In genomic region chrX:45515262-45516215, GRCh38 we compare ENCODE assay signal across 1 cellular context.
TF ChIP-seq lines count a peak whose summit lies in the region.

No MANE protein-coding gene starts in this region.

TF ChIP-seq in HepG2, 621 proteins besides CTCF, POLR2A, EP300 and RAD21 (continued from another document and continues in another):
- TF ChIP-seq CREB3 (CRISPR knock-in tag; IDR thresholded peaks at IDR 0.05) (no peak), ZNF790 (CRISPR knock-in tag; IDR thresholded peaks at IDR 0.05; ENCODE audit: borderline replicate concordance) (no peak), ZSCAN29 (CRISPR knock-in tag; conservative IDR thresholded peaks at IDR 0.05) (no peak), SOX6 (IDR thresholded peaks at IDR 0.05) (no peak), SOX6 (CRISPR knock-in tag; IDR thresholded peaks at IDR 0.05) (peak; percentile 38; the same call in 1 of the 2 replicates), FOXA1 (IDR thresholded peaks at IDR 0.05) (no peak), FOXA1 (CRISPR knock-in tag; IDR thresholded peaks at IDR 0.05) (peak; percentile 64; the same call in 1 of the 2 replicates), ZNF841 (CRISPR knock-in tag; IDR thresholded peaks at IDR 0.05; ENCODE audit: borderline replicate concordance) (no peak), NCOR1 (IDR thresholded peaks at IDR 0.05; ENCODE audit: borderline replicate concordance, low read length) (no peak), ZNF850 (CRISPR knock-in tag; conservative IDR thresholded peaks at IDR 0.05) (no peak), ZFYVE20 (CRISPR knock-in tag; IDR thresholded peaks at IDR 0.05; ENCODE audit: borderline replicate concordance, low read depth) (no peak), ZNF709 (CRISPR knock-in tag; IDR thresholded peaks at IDR 0.05) (no peak), GATAD1 (CRISPR knock-in tag; IDR thresholded peaks at IDR 0.05) (no peak), ZNF33A (CRISPR knock-in tag; IDR thresholded peaks at IDR 0.05; ENCODE audit: borderline replicate concordance) (no peak), ZMYM3 (CRISPR knock-in tag; IDR thresholded peaks at IDR 0.05) (no peak), SOX13 (IDR thresholded peaks at IDR 0.05) (no peak), SOX13 (CRISPR knock-in tag; conservative IDR thresholded peaks at IDR 0.05 in 1 of 2, IDR thresholded peaks at IDR 0.05 in 1 of 2) (0 out of 4 replicates have a peak, but pooled peaks of 1 of the 2 experiments have one; percentile 20), SRF (IDR thresholded peaks at IDR 0.05; ENCODE audit: low read depth, low read length) (no peak), PTBP1 (IDR thresholded peaks at IDR 0.05; ENCODE audit: low read depth, low read length, poor library complexity, severe bottlenecking) (no peak), ZNF724P (CRISPR knock-in tag; IDR thresholded peaks at IDR 0.05; ENCODE audit: borderline replicate concordance) (no peak), SMC3 (IDR thresholded peaks at IDR 0.05; ENCODE audit: low read length) (peak; percentile 51), NCOA2 (CRISPR knock-in tag; IDR thresholded peaks at IDR 0.05) (peak; percentile 21; the same call in 1 of the 2 replicates), ZNF343 (CRISPR knock-in tag; IDR thresholded peaks at IDR 0.05) (no peak), ZNF44 (CRISPR knock-in tag; IDR thresholded peaks at IDR 0.05) (no peak), ZIK1 (CRISPR knock-in tag; IDR thresholded peaks at IDR 0.05; ENCODE audit: borderline replicate concordance, low read depth) (no peak), TAF1 (CRISPR knock-in tag; IDR thresholded peaks at IDR 0.05) (no peak), ZBTB1 (CRISPR knock-in tag; IDR thresholded peaks at IDR 0.05; ENCODE audit: borderline replicate concordance) (no peak), NFIB (CRISPR knock-in tag; IDR thresholded peaks at IDR 0.05; ENCODE audit: borderline replicate concordance) (no peak), MAZ (IDR thresholded peaks at IDR 0.05; ENCODE audit: borderline replicate concordance, low read depth, low read length) (no peak), MAZ (CRISPR knock-in tag; IDR thresholded peaks at IDR 0.05; ENCODE audit: low read depth) (no peak), SNAPC4 (CRISPR knock-in tag; IDR thresholded peaks at IDR 0.05) (peak; percentile 99), NKX3-1 (CRISPR knock-in tag; IDR thresholded peaks at IDR 0.05) (no peak), FOXA3 (CRISPR knock-in tag; IDR thresholded peaks at IDR 0.05) (peak; percentile 83), IKZF4 (CRISPR knock-in tag; IDR thresholded peaks at IDR 0.05; ENCODE audit: borderline replicate concordance, low read depth, not compliant biosample characterization) (no peak), KDM4B (CRISPR knock-in tag; IDR thresholded peaks at IDR 0.05) (no peak)
- TF ChIP-seq, protein P1, sequence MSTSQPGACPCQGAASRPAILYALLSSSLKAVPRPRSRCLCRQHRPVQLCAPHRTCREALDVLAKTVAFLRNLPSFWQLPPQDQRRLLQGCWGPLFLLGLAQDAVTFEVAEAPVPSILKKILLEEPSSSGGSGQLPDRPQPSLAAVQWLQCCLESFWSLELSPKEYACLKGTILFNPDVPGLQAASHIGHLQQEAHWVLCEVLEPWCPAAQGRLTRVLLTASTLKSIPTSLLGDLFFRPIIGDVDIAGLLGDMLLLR (CRISPR knock-in tag; IDR thresholded peaks at IDR 0.05) = no peak
- TF ChIP-seq, protein P2, sequence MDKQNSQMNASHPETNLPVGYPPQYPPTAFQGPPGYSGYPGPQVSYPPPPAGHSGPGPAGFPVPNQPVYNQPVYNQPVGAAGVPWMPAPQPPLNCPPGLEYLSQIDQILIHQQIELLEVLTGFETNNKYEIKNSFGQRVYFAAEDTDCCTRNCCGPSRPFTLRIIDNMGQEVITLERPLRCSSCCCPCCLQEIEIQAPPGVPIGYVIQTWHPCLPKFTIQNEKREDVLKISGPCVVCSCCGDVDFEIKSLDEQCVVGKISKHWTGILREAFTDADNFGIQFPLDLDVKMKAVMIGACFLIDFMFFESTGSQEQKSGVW (CRISPR knock-in tag; IDR thresholded peaks at IDR 0.05; ENCODE audit: borderline replicate concordance) = no peak
- TF ChIP-seq, protein P3, sequence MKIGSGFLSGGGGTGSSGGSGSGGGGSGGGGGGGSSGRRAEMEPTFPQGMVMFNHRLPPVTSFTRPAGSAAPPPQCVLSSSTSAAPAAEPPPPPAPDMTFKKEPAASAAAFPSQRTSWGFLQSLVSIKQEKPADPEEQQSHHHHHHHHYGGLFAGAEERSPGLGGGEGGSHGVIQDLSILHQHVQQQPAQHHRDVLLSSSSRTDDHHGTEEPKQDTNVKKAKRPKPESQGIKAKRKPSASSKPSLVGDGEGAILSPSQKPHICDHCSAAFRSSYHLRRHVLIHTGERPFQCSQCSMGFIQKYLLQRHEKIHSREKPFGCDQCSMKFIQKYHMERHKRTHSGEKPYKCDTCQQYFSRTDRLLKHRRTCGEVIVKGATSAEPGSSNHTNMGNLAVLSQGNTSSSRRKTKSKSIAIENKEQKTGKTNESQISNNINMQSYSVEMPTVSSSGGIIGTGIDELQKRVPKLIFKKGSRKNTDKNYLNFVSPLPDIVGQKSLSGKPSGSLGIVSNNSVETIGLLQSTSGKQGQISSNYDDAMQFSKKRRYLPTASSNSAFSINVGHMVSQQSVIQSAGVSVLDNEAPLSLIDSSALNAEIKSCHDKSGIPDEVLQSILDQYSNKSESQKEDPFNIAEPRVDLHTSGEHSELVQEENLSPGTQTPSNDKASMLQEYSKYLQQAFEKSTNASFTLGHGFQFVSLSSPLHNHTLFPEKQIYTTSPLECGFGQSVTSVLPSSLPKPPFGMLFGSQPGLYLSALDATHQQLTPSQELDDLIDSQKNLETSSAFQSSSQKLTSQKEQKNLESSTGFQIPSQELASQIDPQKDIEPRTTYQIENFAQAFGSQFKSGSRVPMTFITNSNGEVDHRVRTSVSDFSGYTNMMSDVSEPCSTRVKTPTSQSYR (CRISPR knock-in tag; IDR thresholded peaks at IDR 0.05; ENCODE audit: borderline replicate concordance) = no peak
- TF ChIP-seq, protein P4, sequence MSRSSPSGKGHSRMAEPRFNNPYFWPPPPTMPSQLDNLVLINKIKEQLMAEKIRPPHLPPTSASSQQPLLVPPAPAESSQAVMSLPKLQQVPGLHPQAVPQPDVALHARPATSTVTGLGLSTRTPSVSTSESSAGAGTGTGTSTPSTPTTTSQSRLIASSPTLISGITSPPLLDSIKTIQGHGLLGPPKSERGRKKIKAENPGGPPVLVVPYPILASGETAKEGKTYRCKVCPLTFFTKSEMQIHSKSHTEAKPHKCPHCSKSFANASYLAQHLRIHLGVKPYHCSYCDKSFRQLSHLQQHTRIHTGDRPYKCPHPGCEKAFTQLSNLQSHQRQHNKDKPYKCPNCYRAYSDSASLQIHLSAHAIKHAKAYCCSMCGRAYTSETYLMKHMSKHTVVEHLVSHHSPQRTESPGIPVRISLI (CRISPR knock-in tag; IDR thresholded peaks at IDR 0.05; ENCODE audit: borderline replicate concordance) = peak; percentile 63; the same call in 1 of the 2 replicates
- TF ChIP-seq, protein P5, sequence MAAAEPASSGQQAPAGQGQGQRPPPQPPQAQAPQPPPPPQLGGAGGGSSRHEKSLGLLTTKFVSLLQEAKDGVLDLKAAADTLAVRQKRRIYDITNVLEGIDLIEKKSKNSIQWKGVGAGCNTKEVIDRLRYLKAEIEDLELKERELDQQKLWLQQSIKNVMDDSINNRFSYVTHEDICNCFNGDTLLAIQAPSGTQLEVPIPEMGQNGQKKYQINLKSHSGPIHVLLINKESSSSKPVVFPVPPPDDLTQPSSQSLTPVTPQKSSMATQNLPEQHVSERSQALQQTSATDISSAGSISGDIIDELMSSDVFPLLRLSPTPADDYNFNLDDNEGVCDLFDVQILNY (CRISPR knock-in tag; conservative IDR thresholded peaks at IDR 0.05) = no peak
- TF ChIP-seq, protein P6, sequence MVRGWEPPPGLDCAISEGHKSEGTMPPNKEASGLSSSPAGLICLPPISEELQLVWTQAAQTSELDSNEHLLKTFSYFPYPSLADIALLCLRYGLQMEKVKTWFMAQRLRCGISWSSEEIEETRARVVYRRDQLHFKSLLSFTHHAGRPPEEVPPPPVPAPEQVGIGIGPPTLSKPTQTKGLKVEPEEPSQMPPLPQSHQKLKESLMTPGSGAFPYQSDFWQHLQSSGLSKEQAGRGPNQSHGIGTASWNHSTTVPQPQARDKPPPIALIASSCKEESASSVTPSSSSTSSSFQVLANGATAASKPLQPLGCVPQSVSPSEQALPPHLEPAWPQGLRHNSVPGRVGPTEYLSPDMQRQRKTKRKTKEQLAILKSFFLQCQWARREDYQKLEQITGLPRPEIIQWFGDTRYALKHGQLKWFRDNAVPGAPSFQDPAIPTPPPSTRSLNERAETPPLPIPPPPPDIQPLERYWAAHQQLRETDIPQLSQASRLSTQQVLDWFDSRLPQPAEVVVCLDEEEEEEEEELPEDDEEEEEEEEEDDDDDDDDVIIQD (CRISPR knock-in tag; IDR thresholded peaks at IDR 0.05; ENCODE audit: low read depth) = peak; percentile 75; the same call in 1 of the 2 replicates
- TF ChIP-seq, protein P7, sequence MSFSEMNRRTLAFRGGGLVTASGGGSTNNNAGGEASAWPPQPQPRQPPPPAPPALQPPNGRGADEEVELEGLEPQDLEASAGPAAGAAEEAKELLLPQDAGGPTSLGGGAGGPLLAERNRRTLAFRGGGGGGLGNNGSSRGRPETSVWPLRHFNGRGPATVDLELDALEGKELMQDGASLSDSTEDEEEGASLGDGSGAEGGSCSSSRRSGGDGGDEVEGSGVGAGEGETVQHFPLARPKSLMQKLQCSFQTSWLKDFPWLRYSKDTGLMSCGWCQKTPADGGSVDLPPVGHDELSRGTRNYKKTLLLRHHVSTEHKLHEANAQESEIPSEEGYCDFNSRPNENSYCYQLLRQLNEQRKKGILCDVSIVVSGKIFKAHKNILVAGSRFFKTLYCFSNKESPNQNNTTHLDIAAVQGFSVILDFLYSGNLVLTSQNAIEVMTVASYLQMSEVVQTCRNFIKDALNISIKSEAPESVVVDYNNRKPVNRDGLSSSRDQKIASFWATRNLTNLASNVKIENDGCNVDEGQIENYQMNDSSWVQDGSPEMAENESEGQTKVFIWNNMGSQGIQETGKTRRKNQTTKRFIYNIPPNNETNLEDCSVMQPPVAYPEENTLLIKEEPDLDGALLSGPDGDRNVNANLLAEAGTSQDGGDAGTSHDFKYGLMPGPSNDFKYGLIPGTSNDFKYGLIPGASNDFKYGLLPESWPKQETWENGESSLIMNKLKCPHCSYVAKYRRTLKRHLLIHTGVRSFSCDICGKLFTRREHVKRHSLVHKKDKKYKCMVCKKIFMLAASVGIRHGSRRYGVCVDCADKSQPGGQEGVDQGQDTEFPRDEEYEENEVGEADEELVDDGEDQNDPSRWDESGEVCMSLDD (CRISPR knock-in tag; IDR thresholded peaks at IDR 0.05; ENCODE audit: borderline replicate concordance) = no peak
- TF ChIP-seq, protein P8, sequence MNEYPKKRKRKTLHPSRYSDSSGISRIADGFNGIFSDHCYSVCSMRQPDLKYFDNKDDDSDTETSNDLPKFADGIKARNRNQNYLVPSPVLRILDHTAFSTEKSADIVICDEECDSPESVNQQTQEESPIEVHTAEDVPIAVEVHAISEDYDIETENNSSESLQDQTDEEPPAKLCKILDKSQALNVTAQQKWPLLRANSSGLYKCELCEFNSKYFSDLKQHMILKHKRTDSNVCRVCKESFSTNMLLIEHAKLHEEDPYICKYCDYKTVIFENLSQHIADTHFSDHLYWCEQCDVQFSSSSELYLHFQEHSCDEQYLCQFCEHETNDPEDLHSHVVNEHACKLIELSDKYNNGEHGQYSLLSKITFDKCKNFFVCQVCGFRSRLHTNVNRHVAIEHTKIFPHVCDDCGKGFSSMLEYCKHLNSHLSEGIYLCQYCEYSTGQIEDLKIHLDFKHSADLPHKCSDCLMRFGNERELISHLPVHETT (CRISPR knock-in tag; conservative IDR thresholded peaks at IDR 0.05) = no peak
- TF ChIP-seq, protein P9, sequence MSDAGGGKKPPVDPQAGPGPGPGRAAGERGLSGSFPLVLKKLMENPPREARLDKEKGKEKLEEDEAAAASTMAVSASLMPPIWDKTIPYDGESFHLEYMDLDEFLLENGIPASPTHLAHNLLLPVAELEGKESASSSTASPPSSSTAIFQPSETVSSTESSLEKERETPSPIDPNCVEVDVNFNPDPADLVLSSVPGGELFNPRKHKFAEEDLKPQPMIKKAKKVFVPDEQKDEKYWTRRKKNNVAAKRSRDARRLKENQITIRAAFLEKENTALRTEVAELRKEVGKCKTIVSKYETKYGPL (CRISPR knock-in tag; IDR thresholded peaks at IDR 0.05) = no peak
